In the genomic region with DNA sequence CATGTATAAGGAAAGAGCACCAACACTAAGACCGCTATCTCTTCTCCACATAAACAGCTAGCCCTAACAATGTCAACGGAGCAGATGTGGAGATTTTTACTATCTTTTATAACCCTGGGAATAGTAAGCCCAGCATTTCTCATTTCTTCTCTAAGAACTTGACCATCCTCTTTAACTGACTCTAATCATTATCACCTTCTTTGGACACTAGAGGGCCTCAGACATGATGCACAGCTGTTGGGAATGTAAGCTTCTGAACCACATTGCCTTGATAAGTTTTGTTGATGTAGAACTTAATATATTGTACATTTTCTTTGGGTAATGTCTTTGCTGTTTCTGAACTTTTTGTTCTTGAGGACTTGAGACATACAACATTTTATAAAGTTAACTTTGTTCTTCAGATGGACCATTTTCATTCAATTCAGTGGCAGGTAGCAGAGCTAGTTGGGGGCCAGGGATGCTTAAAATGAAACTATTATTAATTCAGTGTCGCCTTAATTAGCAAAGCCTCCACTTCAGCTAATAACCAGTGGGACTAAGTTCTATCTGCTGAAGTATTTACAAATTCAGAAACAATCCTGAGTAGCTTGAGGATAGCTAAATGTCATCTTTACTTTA, we compare ENCODE assay signal across 8 cellular contexts. TPM values are rescaled to one million over a fixed set of nuclear protein-coding genes. Genes with fewer than 3 reads are reported as not detected.
DNase-seq lines count a peak whose midpoint lies in the region; ATAC-seq and TF ChIP-seq lines count a peak whose summit lies in the region.

No MANE protein-coding gene starts in this region.

- H3K9me3 Mint-ChIP-seq in brain (no peaks in the 10 kb centered on the region), type B pancreatic cell (no peaks in the 10 kb centered on the region)

- peak overlapping the region; percentile 18 to 60 (median 45) for H3K4me3 Mint-ChIP-seq in brain
- H3K4me3 Mint-ChIP-seq in type B pancreatic cell: no peak overlapping the region

- H3K4me1 Mint-ChIP-seq in brain (peaks cover 58% of the 10 kb centered on the region), type B pancreatic cell (ENCODE audit: unreplicated experiment) (peaks cover 3% of the 10 kb centered on the region)

- H3K27me3 Mint-ChIP-seq in brain (no peaks in the 10 kb centered on the region), type B pancreatic cell (no peaks in the 10 kb centered on the region)

- DNase-seq in DMS153 (lab: John Stamatoyannopoulos, UW) (peak; percentile 37), NCI-H345 treated with DMSO at 0.1 percent for 48 hours (lab: John Stamatoyannopoulos, UW; ENCODE audit: unreplicated experiment) (peak; percentile 39), kidney tubule cell (ENCODE audit: low spot score) (peak; percentile 72), type B pancreatic cell (ENCODE audit: extremely low spot score, unreplicated experiment) (no peak)
- no peak for DNase-seq in activated CD4-positive, alpha-beta T cell treated with anti-CD3 and anti-CD28 coated beads for 48 hours

- H3K27ac Mint-ChIP-seq in brain: peak overlapping the region in 3 of 5 experiments; percentile 26 to 85 (median 60)
- H3K27ac Mint-ChIP-seq in type B pancreatic cell: no peak overlapping the region

- ATAC-seq in GM19395 (IDR thresholded peaks at IDR 0.05; ENCODE audit: unreplicated experiment) (peak; percentile 92), HG03354 (IDR thresholded peaks at IDR 0.05; ENCODE audit: poor library complexity, severe bottlenecking, unreplicated experiment) (peak; percentile 96)

- TF ChIP-seq CTCF in brain (conservative IDR thresholded peaks at IDR 0.05) (peak; percentile 72 to 76), type B pancreatic cell (conservative IDR thresholded peaks at IDR 0.05) (peak; percentile 87)

- H3K36me3 Mint-ChIP-seq in brain: peaks cover 65% of the 10 kb centered on the region
- peaks cover 45% of the 10 kb centered on the region for H3K36me3 Mint-ChIP-seq in type B pancreatic cell

RNA-seq across cellular contexts. Expression of a gene that starts 9.6 kb away (rescaled TPM):
- 1,344 TPM for polyA plus RNA-seq in brain (ENCODE audit: insufficient read depth, low read depth, low replicate concordance)
- total RNA-seq in type B pancreatic cell (ENCODE audit: low replicate concordance): 4.8 and 14.8 TPM in 2 replicates

RNA-seq across cellular contexts. Expression of a gene that starts 10.3 kb away (rescaled TPM):
- 37.4 TPM for polyA plus RNA-seq in brain (ENCODE audit: insufficient read depth, low read depth, low replicate concordance)
- total RNA-seq in type B pancreatic cell (ENCODE audit: low replicate concordance): 32.7 and 40.2 TPM in 2 replicates

RNA-seq across cellular contexts. Expression of a gene that starts 45.4 kb away (rescaled TPM):
- polyA plus RNA-seq in brain (ENCODE audit: insufficient read depth, low read depth, low replicate concordance): not detected
- 0.48 TPM in 1 of 2 replicates, not detected in the other for total RNA-seq in type B pancreatic cell (ENCODE audit: low replicate concordance)

Comparison
In these comparisons a context has a peak if more than half of its experiments do, and no peak if none do; other contexts are left out.
1. DNase-seq: peak in DMS153 (single experiment), NCI-H345 treated with DMSO at 0.1 percent for 48 hours (single experiment) and kidney tubule cell (single experiment); none in type B pancreatic cell (single experiment) and activated CD4-positive, alpha-beta T cell treated with anti-CD3 and anti-CD28 coated beads for 48 hours (single experiment).